17 cellular contexts compared by ENCODE assay signal in the genomic region with DNA sequence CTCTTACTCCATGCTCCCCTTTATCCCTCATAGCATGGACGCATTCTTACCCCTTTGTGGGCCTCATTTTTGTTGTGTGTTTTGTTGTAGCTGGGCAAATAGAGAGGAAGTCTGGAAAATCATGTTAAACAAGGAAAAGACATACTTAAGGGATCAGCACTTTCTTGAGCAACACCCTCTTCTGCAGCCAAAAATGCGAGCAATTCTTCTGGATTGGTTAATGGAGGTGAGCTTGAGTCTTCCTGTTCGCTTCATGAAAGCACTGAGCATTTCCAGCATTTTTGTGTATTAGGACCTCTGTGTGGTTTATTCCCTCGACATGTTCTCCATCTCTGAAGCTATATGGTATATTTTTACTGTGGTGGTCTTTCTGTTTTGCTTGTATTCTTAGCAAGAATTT. TPM values are rescaled to one million over a fixed set of nuclear protein-coding genes. Genes with fewer than 3 reads are reported as not detected.
DNase-seq lines count a peak whose midpoint lies in the region; ATAC-seq and TF ChIP-seq lines count a peak whose summit lies in the region.
"Had no signal": no experiment of that assay in that cellular context is flagged by ENCODE, and none has a peak within 500 bp of the region (broad histone marks: within the 10 kb centered on the region; RNA-seq: fewer than 3 reads in every experiment).

No MANE protein-coding gene starts in this region.

- POLR2A ChIA-PET in CD4-positive, alpha-beta T cell (lab: Charles Lee): interaction anchor here (1.0 kb wide), 1 partner anchor 41 kb away, joined by 3 read pairs; no protein-coding TSS in a partner anchor
- POLR2A ChIA-PET in PC-9 (lab: Charles Lee; ENCODE audit: unreplicated experiment): no interaction called here
- POLR2A ChIA-PET in activated CD4-positive, alpha-beta memory T cell treated with anti-CD3 and anti-CD28 coated beads for 36 hours (lab: Charles Lee): no interaction called here

- no peaks in the 10 kb centered on the region for H3K27me3 ChIP-seq in CD4-positive, alpha-beta T cell (ENCODE audit: control insufficient read depth, insufficient read depth, low read length)
- H3K27me3 ChIP-seq in PC-9 (ENCODE audit: insufficient read depth, low read depth) (no peaks in the 10 kb centered on the region), osteoblast (ENCODE audit: insufficient read depth, low read length) (no peaks in the 10 kb centered on the region)
- H3K27me3 ChIP-seq: BLaER1 treated with 17β-estradiol and CSF1 and Interleukin-3, amounts not matched to agents 10 nM and 100 nM had no signal

- no TSS peak for BruUV-seq in PC-9 (replicated peaks; lab: Mats Ljungman, UMichigan)

- peaks cover 17% of the 10 kb centered on the region for H3K36me3 Mint-ChIP-seq in CD4-positive, alpha-beta T cell (ENCODE audit: low read depth)
- H3K36me3 Mint-ChIP-seq in activated CD4-positive, alpha-beta memory T cell treated with anti-CD3 and anti-CD28 coated beads for 36 hours: peaks cover 41% of the 10 kb centered on the region

- DNase-seq in CD4-positive, alpha-beta T cell: no peak
- DNase-seq in PC-9: no peak
- DNase-seq in osteoblast (ENCODE audit: insufficient read length, low spot score, missing footprints): peak; percentile 29
- no peak for DNase-seq in left colon
- no peak for DNase-seq in NCI-H187 (lab: John Stamatoyannopoulos, UW)
- DNase-seq in activated CD4-positive, alpha-beta memory T cell treated with anti-CD3 and anti-CD28 coated beads for 36 hours: no peak
- DNase-seq: CD8-positive, alpha-beta memory T cell; COR-L47; DMS79; GDM1; GM23248; HCEC 1CT; HFFc6; IMR-90 had no signal

- H3K4me3 ChIP-seq in PC-9 (no peak overlapping the region), osteoblast (ENCODE audit: insufficient read depth, low read length) (no peak overlapping the region)
- H3K4me3 ChIP-seq: BLaER1 treated with 17β-estradiol and CSF1 and Interleukin-3, amounts not matched to agents 10 nM and 100 nM; GM23248; K562 had no signal

- no peak for ATAC-seq in CD4-positive, alpha-beta T cell (ENCODE audit: poor library complexity)
- ATAC-seq in left colon: no peak
- ATAC-seq: K562 had no signal

- H3K9me3 ChIP-seq in CD4-positive, alpha-beta T cell (ENCODE audit: control insufficient read depth, low read length): no peaks in the 10 kb centered on the region
- H3K9me3 ChIP-seq in PC-9 (ENCODE audit: insufficient read depth, low read depth): no peaks in the 10 kb centered on the region
- no peaks in the 10 kb centered on the region for H3K9me3 ChIP-seq in osteoblast (ENCODE audit: low read depth, low read length)
- H3K9me3 ChIP-seq: BLaER1 treated with 17β-estradiol and CSF1 and Interleukin-3, amounts not matched to agents 10 nM and 100 nM had no signal

- no peak overlapping the region for H3K27ac ChIP-seq in CD4-positive, alpha-beta T cell (ENCODE audit: low read depth, low read length)
- H3K27ac ChIP-seq in PC-9 (0 out of 2 replicates have a peak overlapping the region, but pooled peaks have one; percentile 0), osteoblast (ENCODE audit: low read depth, low read length) (no peak overlapping the region)
- H3K27ac ChIP-seq: BLaER1 treated with 17β-estradiol and CSF1 and Interleukin-3, amounts not matched to agents 10 nM and 100 nM; GM23248 had no signal

- CTCF ChIA-PET in CD4-positive, alpha-beta T cell (lab: Charles Lee): interaction anchor here (0.7 kb wide), 1 partner anchor 73 kb away, joined by 3 read pairs; no protein-coding TSS in a partner anchor
- CTCF ChIA-PET in PC-9 (lab: Charles Lee): interaction anchor here (0.8 kb wide), 1 partner anchor 11 kb away, joined by 6 read pairs; no protein-coding TSS in a partner anchor
- CTCF ChIA-PET in activated CD4-positive, alpha-beta memory T cell treated with anti-CD3 and anti-CD28 coated beads for 36 hours (lab: Charles Lee): interaction anchor here (2.0 kb wide), 1 partner anchor 57 kb away, joined by 4 read pairs; no protein-coding TSS in a partner anchor

- no peaks in the 10 kb centered on the region for H3K9me3 Mint-ChIP-seq in CD4-positive, alpha-beta T cell
- no peaks in the 10 kb centered on the region for H3K9me3 Mint-ChIP-seq in activated CD4-positive, alpha-beta memory T cell treated with anti-CD3 and anti-CD28 coated beads for 36 hours
- H3K9me3 Mint-ChIP-seq: CD8-positive, alpha-beta memory T cell; HFFc6 had no signal

- H3K9me2 ChIP-seq in PC-9 (ENCODE audit: insufficient read depth): no peaks in the 10 kb centered on the region

- H3K79me2 ChIP-seq in PC-9 (ENCODE audit: low read depth) (peaks cover 7% of the 10 kb centered on the region), osteoblast (ENCODE audit: insufficient read depth, low read length) (no peaks in the 10 kb centered on the region)

- peaks cover 24% of the 10 kb centered on the region; the same call in 1 of the 2 replicates for H3F3A ChIP-seq in PC-9 (ENCODE audit: insufficient read depth, low read depth)

- H3K4me1 ChIP-seq in PC-9 (replicated peaks; ENCODE audit: insufficient read depth) (peaks cover 25% of the 10 kb centered on the region), osteoblast (ENCODE audit: insufficient read depth, low read length) (no peaks in the 10 kb centered on the region)

- H4K20me1 ChIP-seq in PC-9 (ENCODE audit: insufficient read depth) (no peaks in the 10 kb centered on the region), osteoblast (ENCODE audit: insufficient read depth, low read length) (no peaks in the 10 kb centered on the region)

- H3K27me3 Mint-ChIP-seq in CD4-positive, alpha-beta T cell: no peaks in the 10 kb centered on the region
- no peaks in the 10 kb centered on the region for H3K27me3 Mint-ChIP-seq in activated CD4-positive, alpha-beta memory T cell treated with anti-CD3 and anti-CD28 coated beads for 36 hours
- H3K27me3 Mint-ChIP-seq: B cell; CD8-positive, alpha-beta memory T cell had no signal

- H3K27ac Mint-ChIP-seq in CD4-positive, alpha-beta T cell: no peak overlapping the region
- H3K27ac Mint-ChIP-seq in activated CD4-positive, alpha-beta memory T cell treated with anti-CD3 and anti-CD28 coated beads for 36 hours: no peak overlapping the region
- H3K27ac Mint-ChIP-seq: B cell, HFFc6 had no signal

- TF ChIP-seq CTCF in CD4-positive, alpha-beta T cell (IDR thresholded peaks at IDR 0.05): no peak
- no peak for TF ChIP-seq CTCF in PC-9 (conservative IDR thresholded peaks at IDR 0.05)
- no peak for TF ChIP-seq CTCF in osteoblast (IDR thresholded peaks at IDR 0.05; ENCODE audit: extremely low read depth, low read depth, low read length)

- peak overlapping the region; percentile 18 for H3K4me3 Mint-ChIP-seq in CD4-positive, alpha-beta T cell
- no peak overlapping the region for H3K4me3 Mint-ChIP-seq in activated CD4-positive, alpha-beta memory T cell treated with anti-CD3 and anti-CD28 coated beads for 36 hours
- H3K4me3 Mint-ChIP-seq: B cell; CD8-positive, alpha-beta memory T cell; HFFc6 had no signal

- peaks cover 5% of the 10 kb centered on the region for H3K4me1 Mint-ChIP-seq in CD4-positive, alpha-beta T cell (ENCODE audit: low read depth)
- peaks cover 9% of the 10 kb centered on the region for H3K4me1 Mint-ChIP-seq in activated CD4-positive, alpha-beta memory T cell treated with anti-CD3 and anti-CD28 coated beads for 36 hours (ENCODE audit: low read depth)

- H3K4me2 ChIP-seq in PC-9 (no peak overlapping the region), osteoblast (ENCODE audit: insufficient read depth, low read length) (no peak overlapping the region)
- H3K4me2 ChIP-seq: BLaER1 treated with 17β-estradiol and CSF1 and Interleukin-3, amounts not matched to agents 10 nM and 100 nM had no signal

- peaks cover 20% of the 10 kb centered on the region; the same call in 1 of the 2 replicates for H3K36me3 ChIP-seq in PC-9 (ENCODE audit: low read depth)
- H3K36me3 ChIP-seq in osteoblast (ENCODE audit: insufficient read depth, low read length): peaks cover 27% of the 10 kb centered on the region

- H2AFZ ChIP-seq in PC-9: no peak overlapping the region
- H2AFZ ChIP-seq in osteoblast (ENCODE audit: low read length): no peak overlapping the region
- H2AFZ ChIP-seq: GM23248 had no signal

- intact Hi-C loops in CD4-positive, alpha-beta T cell (cut with DNase I, micrococcal nuclease): loop anchor here in 1 of 2 experiments (10.0 kb wide), 1 partner anchor 603 kb away; the partner anchor contains the start of gene UQCRFS1
- intact Hi-C loops in PC-9 (cut with micrococcal nuclease; ENCODE audit: unreplicated experiment) (no loop called here), left colon (cut with DNase I, micrococcal nuclease) (no loop called here)
- intact Hi-C loops in activated CD4-positive, alpha-beta memory T cell treated with anti-CD3 and anti-CD28 coated beads for 36 hours (cut with micrococcal nuclease): no loop called here

RNA-seq across cellular contexts. Expression of gene CCNE1, which starts 5.5 kb away (rescaled TPM):
- 1 to 10 TPM; 4.9 to 5.6 TPM for total RNA-seq in CD4-positive, alpha-beta T cell
- total RNA-seq in PC-9 (2021) (8.9 and 10.6 TPM in 2 replicates), osteoblast (4.7 and 5.0 TPM in 2 replicates), left colon (1 to 10 TPM; 4.0 to 4.5 TPM)
- 10 to 100 TPM; 29.3 to 29.7 TPM for total RNA-seq in activated CD4-positive, alpha-beta memory T cell treated with anti-CD3 and anti-CD28 coated beads for 36 hours
